30 cellular contexts compared by ENCODE assay signal in genomic region chr1:35659589-35659988, GRCh38.
"Had no signal": no experiment of that assay in that cellular context is flagged by ENCODE, and none has a peak within 500 bp of the region (broad histone marks: within the 10 kb centered on the region; RNA-seq: fewer than 3 reads in every experiment).

No MANE protein-coding gene starts in this region.

- H3K27ac ChIP-seq: brain microvascular endothelial cell, coronary artery, dorsolateral prefrontal cortex, esophagus muscularis mucosa, foreskin keratinocyte, gastrocnemius medialis, heart right ventricle, WERI-Rb-1 had no signal

- DNase-seq: activated B cell treated with CpG ODN at 0.5 μM for 24 hours; activated CD4-positive, alpha-beta T cell treated with anti-CD3 and anti-CD28 coated beads for 48 hours; activated CD4-positive, alpha-beta T cell treated with anti-CD3 and anti-CD28 coated beads, Interleukin-2, amount 50 U/mL, for 1 hour; activated CD4-positive, alpha-beta T cell treated with anti-CD3 and anti-CD28 coated beads, Interleukin-2, amount 50 U/mL, for 48 hours; activated CD8-positive, alpha-beta T cell treated with anti-CD3 and anti-CD28 coated beads, Interleukin-2, amount 10 ng/mL, durations not matched to agents 7 days and 5 days; activated effector memory CD4-positive, alpha-beta T cell treated with Interleukin-2 at 50 U/mL for 16 hours; activated gamma-delta T cell treated with Interleukin-2 at 50 U/mL for 16 hours; activated naive CD4-positive, alpha-beta T cell treated with anti-CD3 and anti-CD28 coated beads, Interleukin-2, amount 50 U/mL, for 16 hours; activated naive CD4-positive, alpha-beta T cell treated with Interleukin-2 at 50 U/mL for 16 hours; activated T-cell treated with anti-CD3 and anti-CD28 coated beads, Interleukin-2, amount 50 U/mL, for 4 hours; amniotic stem cell; anterior cingulate cortex; brain microvascular endothelial cell; dorsolateral prefrontal cortex; effector memory CD4-positive, alpha-beta T cell; erythroblast; foreskin keratinocyte; gastrocnemius medialis; heart right ventricle; T-helper 1 cell; T-helper 17 cell; T1000; WERI-Rb-1 had no signal

- H3K9me3 Mint-ChIP-seq: activated B cell treated with CpG ODN at 0.5 μM for 24 hours; activated T-cell treated with anti-CD3 and anti-CD28 coated beads, Interleukin-2, amount 50 U/mL, for 4 hours; activated T-helper 17 cell treated with anti-CD3 and anti-CD28 coated beads, Interleukin-2, amount 50 U/mL, for 72 hours; central memory CD8-positive, alpha-beta T cell; dendritic cell treated with granulocyte-macrophage colony-stimulating factor and Interleukin-4, amounts not matched to agents 40 ng/mL and 50 ng/mL, for 4 days; T-helper 2 cell treated with Interferon-gamma antibody and Interleukin-4, amounts not matched to agents 5 μg/mL and 100 μg/mL, for 36 hours had no signal

- H3K4me3 ChIP-seq: coronary artery, dorsolateral prefrontal cortex, esophagus muscularis mucosa, gastrocnemius medialis, heart right ventricle had no signal

- H3K36me3 ChIP-seq: brain microvascular endothelial cell, esophagus muscularis mucosa, gastrocnemius medialis, heart right ventricle, WERI-Rb-1 had no signal

- H3K27ac Mint-ChIP-seq: activated B cell treated with CpG ODN at 0.5 μM for 24 hours; activated CD8-positive, alpha-beta T cell treated with anti-CD3 and anti-CD28 coated beads, Interleukin-2, amount 10 ng/mL, durations not matched to agents 7 days and 5 days; activated naive CD8-positive, alpha-beta T cell; activated T-helper 17 cell treated with anti-CD3 and anti-CD28 coated beads, Interleukin-2, amount 50 U/mL, for 72 hours; dendritic cell treated with granulocyte-macrophage colony-stimulating factor and Interleukin-4, amounts not matched to agents 40 ng/mL and 50 ng/mL, for 4 days; T-helper 17 cell; T-helper 2 cell treated with Interferon-gamma antibody and Interleukin-4, amounts not matched to agents 5 μg/mL and 100 μg/mL, for 36 hours had no signal

- H3K4me1 Mint-ChIP-seq: activated B cell treated with CpG ODN at 0.5 μM for 24 hours; activated T-helper 17 cell treated with anti-CD3 and anti-CD28 coated beads, Interleukin-2, amount 50 U/mL, for 72 hours; central memory CD8-positive, alpha-beta T cell had no signal

- H3K4me1 ChIP-seq: esophagus muscularis mucosa, foreskin keratinocyte, gastrocnemius medialis, heart right ventricle had no signal

- H3K4me3 Mint-ChIP-seq: activated B cell treated with CpG ODN at 0.5 μM for 24 hours; activated CD8-positive, alpha-beta T cell treated with anti-CD3 and anti-CD28 coated beads, Interleukin-2, amount 10 ng/mL, durations not matched to agents 7 days and 5 days; activated naive CD8-positive, alpha-beta T cell; activated T-cell treated with anti-CD3 and anti-CD28 coated beads, Interleukin-2, amount 50 U/mL, for 4 hours; activated T-helper 17 cell treated with anti-CD3 and anti-CD28 coated beads, Interleukin-2, amount 50 U/mL, for 72 hours; central memory CD8-positive, alpha-beta T cell; dendritic cell treated with granulocyte-macrophage colony-stimulating factor and Interleukin-4, amounts not matched to agents 40 ng/mL and 50 ng/mL, for 4 days; T-helper 17 cell; T-helper 2 cell treated with Interferon-gamma antibody and Interleukin-4, amounts not matched to agents 5 μg/mL and 100 μg/mL, for 36 hours had no signal

- H3K27me3 Mint-ChIP-seq: activated naive CD8-positive, alpha-beta T cell; central memory CD8-positive, alpha-beta T cell had no signal

- H3K27me3 ChIP-seq: brain microvascular endothelial cell, dorsolateral prefrontal cortex, esophagus muscularis mucosa, gastrocnemius medialis had no signal

- H3K36me3 Mint-ChIP-seq: activated naive CD8-positive, alpha-beta T cell had no signal

- H3K9me3 ChIP-seq: esophagus muscularis mucosa, gastrocnemius medialis, heart right ventricle had no signal
